In genomic region chr6:53238311-53238710, GRCh38 we compare ENCODE assay signal across 19 cellular contexts.
"Had no signal": no experiment of that assay in that cellular context is flagged by ENCODE, and none has a peak within 500 bp of the region (broad histone marks: within the 10 kb centered on the region; RNA-seq: fewer than 3 reads in every experiment).

No MANE protein-coding gene starts in this region.

- H2AFZ ChIP-seq: parathyroid adenoma had no signal

- DNase-seq: dorsolateral prefrontal cortex; effector CD4-positive, alpha-beta T cell; gastrocnemius medialis; head of caudate nucleus; left ventricle myocardium superior; lower lobe of right lung; right cardiac atrium; sigmoid colon; stimulated activated CD4-positive, alpha-beta T cell treated with anti-CD3 and anti-CD28 coated beads, Interleukin-2, amount 100 ng/mL, for 24 hours; stimulated activated CD4-positive, alpha-beta T cell treated with anti-CD3 and anti-CD28 coated beads, Interleukin-4, amount 100 ng/mL, for 24 hours; transverse colon had no signal

- H3K4me3 ChIP-seq: dorsolateral prefrontal cortex, gastrocnemius medialis, lower lobe of right lung, prostate gland, sigmoid colon, transverse colon had no signal

- H3K9me3 Mint-ChIP-seq: natural killer cell treated with Interleukin-12 subunit alpha and Interleukin-12 subunit beta and Interleukin-15 and Interleukin-18, amount 100 ng/mL, for 72 hours; stimulated activated effector memory CD8-positive, alpha-beta T cell treated with anti-CD3 and anti-CD28 coated beads, Interleukin-12 subunit alpha, Interleukin-12 subunit beta, amount 100 ng/mL, for 72 hours had no signal

- H3K27ac ChIP-seq: dorsolateral prefrontal cortex, gastrocnemius medialis, lower lobe of right lung, parathyroid adenoma, prostate gland, sigmoid colon, transverse colon had no signal

- ATAC-seq: gastrocnemius medialis; left ventricle myocardium superior; lower lobe of right lung; natural killer cell treated with Interleukin-12 subunit alpha and Interleukin-12 subunit beta and Interleukin-15 and Interleukin-18, amount 100 ng/mL, for 72 hours; right cardiac atrium; stimulated activated effector memory CD8-positive, alpha-beta T cell treated with anti-CD3 and anti-CD28 coated beads, Interleukin-12 subunit alpha, Interleukin-12 subunit beta, amount 100 ng/mL, for 72 hours had no signal

- H3K27ac Mint-ChIP-seq: natural killer cell treated with Interleukin-12 subunit alpha and Interleukin-12 subunit beta and Interleukin-15 and Interleukin-18, amount 100 ng/mL, for 72 hours; stimulated activated effector memory CD8-positive, alpha-beta T cell treated with anti-CD3 and anti-CD28 coated beads, Interleukin-12 subunit alpha, Interleukin-12 subunit beta, amount 100 ng/mL, for 72 hours; stimulated activated naive CD8-positive, alpha-beta T cell treated with anti-CD3 and anti-CD28 coated beads, Interleukin-15, Interleukin-2, amounts not matched to agents 100 ng/mL and 50 ng/mL, for 24 hours had no signal

- H3K27me3 Mint-ChIP-seq: natural killer cell treated with Interleukin-12 subunit alpha and Interleukin-12 subunit beta and Interleukin-15 and Interleukin-18, amount 100 ng/mL, for 72 hours; stimulated activated naive CD8-positive, alpha-beta T cell treated with anti-CD3 and anti-CD28 coated beads, Interleukin-15, Interleukin-2, amounts not matched to agents 100 ng/mL and 50 ng/mL, for 24 hours had no signal

- H3K9ac ChIP-seq: parathyroid adenoma had no signal

- FAIRE-seq: colon, keratinocyte had no signal

- H3K36me3 Mint-ChIP-seq: stimulated activated effector memory CD8-positive, alpha-beta T cell treated with anti-CD3 and anti-CD28 coated beads, Interleukin-12 subunit alpha, Interleukin-12 subunit beta, amount 100 ng/mL, for 72 hours had no signal

- H3K4me3 Mint-ChIP-seq: natural killer cell treated with Interleukin-12 subunit alpha and Interleukin-12 subunit beta and Interleukin-15 and Interleukin-18, amount 100 ng/mL, for 72 hours; neural crest cell; stimulated activated effector memory CD8-positive, alpha-beta T cell treated with anti-CD3 and anti-CD28 coated beads, Interleukin-12 subunit alpha, Interleukin-12 subunit beta, amount 100 ng/mL, for 72 hours; stimulated activated naive CD8-positive, alpha-beta T cell treated with anti-CD3 and anti-CD28 coated beads, Interleukin-15, Interleukin-2, amounts not matched to agents 100 ng/mL and 50 ng/mL, for 24 hours had no signal

- H3K4me1 ChIP-seq: gastrocnemius medialis, parathyroid adenoma, prostate gland, sigmoid colon, transverse colon had no signal

- H3K79me2 ChIP-seq: parathyroid adenoma had no signal

- H3K27me3 ChIP-seq: dorsolateral prefrontal cortex, gastrocnemius medialis, sigmoid colon, transverse colon had no signal
